8 cellular contexts compared by ENCODE assay signal in genomic region chr16:88662843-88663606, GRCh38. TPM values are rescaled to one million over a fixed set of nuclear protein-coding genes. Genes with fewer than 3 reads are reported as not detected.
DNase-seq lines count a peak whose midpoint lies in the region; TF ChIP-seq lines count a peak whose summit lies in the region.

TSS of gene MVD (minus strand) at chr16:88663091. CDS start at chr16:88663080, 11 bp downstream.

- H3K79me1 ChIP-seq in H9 (ENCODE audit: insufficient read depth, low read depth, low read length, poor library complexity, severe bottlenecking): peaks cover 3% of the 10 kb centered on the region

- H2AK5ac ChIP-seq in H9 (ENCODE audit: insufficient read length, low read length): no peak within 1 kb of the TSS

- peak within 1 kb of the TSS; percentile 91 to 97 for H3K4me3 Mint-ChIP-seq in H9
- peak within 1 kb of the TSS; percentile 97 for H3K4me3 Mint-ChIP-seq in neural crest cell

- H2BK5ac ChIP-seq in H9 (ENCODE audit: insufficient read length, low read length): no peak within 1 kb of the TSS

- peak; percentile 97 for DNase-seq in G401 (ENCODE audit: low spot score)
- DNase-seq in H9: peak; percentile 99
- peak; percentile 93 for DNase-seq in MG63
- peak; percentile 96 for DNase-seq in SIG-M5 treated with dmso at 0.1 percent for 504 hours (lab: John Stamatoyannopoulos, UW; ENCODE audit: unreplicated experiment)
- peak; percentile 94 for DNase-seq in activated gamma-delta T cell treated with Interleukin-2 at 50 U/mL for 16 hours
- peak; percentile 98 for DNase-seq in fibroblast of villous mesenchyme (ENCODE audit: low read depth)
- peak; percentile 90 for DNase-seq in neural crest cell (ENCODE audit: low read depth, low spot score)

- H3K4me2 ChIP-seq in H9 (ENCODE audit: insufficient read depth, insufficient read length, low read length): peak within 1 kb of the TSS; percentile 77

- H3K27ac ChIP-seq in H9 (ENCODE audit: insufficient read length, low read depth, low read length) (no peak within 1 kb of the TSS), stomach smooth muscle (ENCODE audit: low read length) (peak within 1 kb of the TSS; percentile 46)

- H3K4me3 ChIP-seq in MG63 (peak within 1 kb of the TSS; percentile 85), fibroblast of villous mesenchyme (ENCODE audit: low read depth, low read length) (peak within 1 kb of the TSS; percentile 93), stomach smooth muscle (ENCODE audit: low read length in 2 of 2) (peak within 1 kb of the TSS; percentile 85 to 89)

- H3K18ac ChIP-seq in H9 (ENCODE audit: insufficient read length, low read depth, low read length): peak within 1 kb of the TSS; percentile 56

- TF ChIP-seq CTCF in H9 (conservative IDR thresholded peaks at IDR 0.05): no peak
- no peak for TF ChIP-seq CTCF in fibroblast of villous mesenchyme (IDR thresholded peaks at IDR 0.05; ENCODE audit: insufficient read depth, low read depth, low read length)
- TF ChIP-seq CTCF in neural crest cell (conservative IDR thresholded peaks at IDR 0.05): no peak

- no peaks in the 10 kb centered on the region for H4K20me1 ChIP-seq in H9 (ENCODE audit: control insufficient read depth, insufficient read depth, insufficient read length)

- H3K9me3 ChIP-seq in H9 (ENCODE audit: control insufficient read depth, low read depth, low read length) (no peaks in the 10 kb centered on the region), MG63 (no peaks in the 10 kb centered on the region), stomach smooth muscle (ENCODE audit: control insufficient read depth in 2 of 2, low read length in 2 of 2) (no peaks in the 10 kb centered on the region)

- H2BK15ac ChIP-seq in H9 (ENCODE audit: low read depth, low read length): no peak within 1 kb of the TSS; the same call in 1 of the 2 replicates

- no peak within 1 kb of the TSS for H3K23ac ChIP-seq in H9 (ENCODE audit: insufficient read length, low read depth, low read length)

- H2BK20ac ChIP-seq in H9 (ENCODE audit: low read depth, low read length, poor library complexity, severe bottlenecking): no peak within 1 kb of the TSS

- WGBS in H9 (ENCODE audit: extremely low coverage, insufficient read length, low lambda C conversion rate): no CpG with 5 or more reads among the region's 88 CpGs

- H3K79me2 ChIP-seq in H9 (ENCODE audit: insufficient read depth, low read length): peaks cover 22% of the 10 kb centered on the region; the same call in 1 of the 2 replicates

- H3K27me3 Mint-ChIP-seq in H9 (ENCODE audit: low read depth) (no peaks in the 10 kb centered on the region; the same call in 1 of the 2 replicates), neural crest cell (ENCODE audit: low read depth) (no peaks in the 10 kb centered on the region)

- H3K4me1 ChIP-seq in H9 (ENCODE audit: insufficient read depth, low read length) (peaks cover 3% of the 10 kb centered on the region; the same call in 1 of the 2 replicates), stomach smooth muscle (ENCODE audit: control insufficient read depth, insufficient read depth, low read length) (peaks cover 10% of the 10 kb centered on the region)

- no peak within 1 kb of the TSS for H2BK12ac ChIP-seq in H9 (ENCODE audit: insufficient read length, low read depth, low read length)

- H3K27me3 ChIP-seq in H9 (ENCODE audit: insufficient read depth, low read length) (no peaks in the 10 kb centered on the region), MG63 (no peaks in the 10 kb centered on the region), stomach smooth muscle (ENCODE audit: control insufficient read depth in 1 of 2, insufficient read depth in 2 of 2, low read length in 2 of 2) (no peaks in the 10 kb centered on the region)

- H3T11ph ChIP-seq in H9 (ENCODE audit: low read length): no peak within 1 kb of the TSS

- H4K5ac ChIP-seq in H9 (ENCODE audit: insufficient read length, low read depth, low read length): no peak within 1 kb of the TSS

- H4K8ac ChIP-seq in H9 (replicated peaks; ENCODE audit: insufficient read length, low read depth, low read length): no peak within 1 kb of the TSS

- no peak within 1 kb of the TSS for H3K4ac ChIP-seq in H9 (ENCODE audit: low read depth, low read length)

- H2AFZ ChIP-seq in H9 (ENCODE audit: low read length): no peak within 1 kb of the TSS

- H3K4me1 Mint-ChIP-seq in H9 (peaks cover 15 to 24% of the 10 kb centered on the region in 2 experiments), neural crest cell (peaks cover 29% of the 10 kb centered on the region)

- H3K14ac ChIP-seq in H9 (ENCODE audit: insufficient read depth, low read length): peak within 1 kb of the TSS; percentile 55; the same call in 1 of the 2 replicates

- no peak within 1 kb of the TSS for H4K91ac ChIP-seq in H9 (ENCODE audit: insufficient read length, low read depth, low read length)

- H3K36me3 ChIP-seq in MG63 (no peaks in the 10 kb centered on the region), stomach smooth muscle (ENCODE audit: control insufficient read depth in 2 of 2, insufficient read depth in 2 of 2, low read length in 2 of 2) (peaks cover 0 to 2% of the 10 kb centered on the region in 2 donors)

- peak within 1 kb of the TSS; percentile 87 to 98 (median 94) for H3K27ac Mint-ChIP-seq in H9
- peak within 1 kb of the TSS; percentile 94 for H3K27ac Mint-ChIP-seq in neural crest cell (ENCODE audit: unreplicated experiment)

- in situ Hi-C loops in G401 (cut with HindIII; ENCODE audit: low sequenced_read_pairs): no loop called here

- peaks cover 11% of the 10 kb centered on the region for H3K23me2 ChIP-seq in H9 (ENCODE audit: insufficient read length, low read depth, low read length, poor library complexity, severe bottlenecking)

- no peak within 1 kb of the TSS for H3K56ac ChIP-seq in H9 (ENCODE audit: insufficient read length, low read depth, low read length)

- H3K9me3 Mint-ChIP-seq in H9 (no peaks in the 10 kb centered on the region), neural crest cell (no peaks in the 10 kb centered on the region)

- peaks cover 8 to 18% (median 17%) of the 10 kb centered on the region in 3 experiments; a peak in 6 of 7 replicates for H3K36me3 Mint-ChIP-seq in H9 (ENCODE audit: insufficient read depth in 1 of 3, low read depth in 3 of 3)
- no peaks in the 10 kb centered on the region for H3K36me3 Mint-ChIP-seq in neural crest cell (ENCODE audit: low read depth)

- H3K9ac ChIP-seq in H9 (ENCODE audit: extremely low read depth, insufficient read length, low read length) (peak within 1 kb of the TSS; percentile 63), stomach smooth muscle (ENCODE audit: low read length in 2 of 2) (peak within 1 kb of the TSS; percentile 81 to 86)

- H2BK120ac ChIP-seq in H9 (ENCODE audit: low read depth, low read length, poor library complexity, severe bottlenecking): no peak within 1 kb of the TSS

RNA-seq across cellular contexts. Expression of gene MVD, which starts in this region (rescaled TPM):
- total RNA-seq in G401 (2014; rRNA removed; shearing (Covaris generic)): 48.9 and 63.5 TPM in 2 replicates
- total RNA-seq in H9 (2021) (53.2 and 57.1 TPM in 2 replicates), fibroblast of villous mesenchyme (111 and 124 TPM in 2 replicates), neural crest cell (171 and 196 TPM in 2 replicates)
- total RNA-seq in MG63 (2014; rRNA removed; shearing (Covaris generic); ENCODE audit: low replicate concordance): 16.8 and 25.7 TPM in 2 replicates
